Comparison of ENCODE assay signal across 12 cellular contexts in the genomic region with DNA sequence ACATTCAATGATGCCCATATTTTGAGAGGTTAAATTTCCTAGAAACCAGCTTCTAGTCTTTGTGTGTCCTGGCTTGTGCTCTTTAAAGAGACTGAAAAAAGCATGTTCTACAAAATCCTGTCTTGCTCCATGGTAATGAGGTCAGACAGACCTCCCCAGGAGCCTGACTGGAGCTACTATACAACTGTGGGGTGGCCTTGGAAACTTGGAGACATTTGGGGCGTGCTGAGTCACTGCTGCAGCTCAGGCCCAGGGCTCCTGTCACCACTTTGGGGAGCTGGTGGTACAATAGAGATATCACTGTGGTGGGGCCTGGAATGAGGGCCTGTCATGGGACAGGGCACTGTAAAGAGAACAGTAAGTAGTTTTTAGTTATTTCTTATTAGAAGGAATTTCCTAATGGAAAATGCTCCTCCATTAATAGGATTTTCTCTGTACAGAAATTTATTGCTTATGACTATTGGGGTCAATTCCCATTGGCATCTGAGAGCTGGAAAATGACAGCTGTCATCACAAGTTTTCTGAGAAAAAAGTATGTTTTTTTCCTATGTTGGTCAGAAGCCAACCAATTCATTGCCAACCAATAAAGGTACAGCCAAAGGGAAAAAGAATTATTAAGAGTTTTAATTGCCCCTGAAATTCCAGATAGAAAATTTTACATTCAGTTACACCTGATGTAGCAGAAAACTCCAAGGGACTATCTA.
A peak's percentile ranks its signal among the peaks of the same experiment; 100 is the strongest.
DNase-seq lines count a peak whose midpoint lies in the region; ATAC-seq, FAIRE-seq and TF ChIP-seq lines count a peak whose summit lies in the region.
"Had no signal": no experiment of that assay in that cellular context is flagged by ENCODE, and none has a peak within 500 bp of the region (broad histone marks: within the 10 kb centered on the region; RNA-seq: fewer than 3 reads in every experiment).

No MANE protein-coding gene starts in this region.

- no peaks in the 10 kb centered on the region for H3K9me1 ChIP-seq in endothelial cell of umbilical vein (replicated peaks; ENCODE audit: control insufficient read depth, extremely low read depth, insufficient read depth, low read length)

- H2AFZ ChIP-seq in endothelial cell of umbilical vein (ENCODE audit: low read depth, low read length), result no peak overlapping the region

- H3K4me1 ChIP-seq in A549 (peaks cover 76% of the 10 kb centered on the region), endothelial cell of umbilical vein (ENCODE audit: control insufficient read depth, extremely low read depth, insufficient read depth, low read length) (peaks cover 27% of the 10 kb centered on the region)

- TF ChIP-seq RAD21 in A549 (conservative IDR thresholded peaks at IDR 0.05 in 1 of 2, IDR thresholded peaks at IDR 0.05 in 1 of 2), result 0 out of 5 replicates have a peak, but pooled peaks have one; percentile 6 to 10

- no peak for TF ChIP-seq EP300 in A549 (IDR thresholded peaks at IDR 0.05)

- H3K36me3 Mint-ChIP-seq in mesothelial cell of epicardium, result no peaks in the 10 kb centered on the region
- no peaks in the 10 kb centered on the region for H3K36me3 Mint-ChIP-seq in nephron progenitor cell (ENCODE audit: low read depth)
- H3K36me3 Mint-ChIP-seq: memory B cell had no signal

- H3K27ac ChIP-seq in A549, result peak overlapping the region; percentile 85 to 98
- peak overlapping the region; percentile 60 for H3K27ac ChIP-seq in endothelial cell of umbilical vein (ENCODE audit: insufficient read depth, low read depth, low read length)
- H3K27ac ChIP-seq: SK-N-MC had no signal

- no peaks in the 10 kb centered on the region for H3K27me3 Mint-ChIP-seq in mesothelial cell of epicardium (ENCODE audit: low read depth)
- peaks cover 3% of the 10 kb centered on the region for H3K27me3 Mint-ChIP-seq in nephron progenitor cell (ENCODE audit: low read depth, poor library complexity)

- H3K9me3 Mint-ChIP-seq in mesothelial cell of epicardium (no peaks in the 10 kb centered on the region), nephron progenitor cell (peaks cover 7% of the 10 kb centered on the region)
- H3K9me3 Mint-ChIP-seq: memory B cell had no signal

- peak in 1 of 2 experiments; percentile 51 for DNase-seq in A549 (ENCODE audit: low read depth in 1 of 2, low spot score in 1 of 2)
- DNase-seq in MG63, result peak; percentile 11
- DNase-seq in endothelial cell of umbilical vein (ENCODE audit: low read depth, low spot score), result peak; percentile 43
- DNase-seq in mesothelial cell of epicardium (ENCODE audit: low spot score in 2 of 2, unreplicated experiment in 2 of 2), result no peak
- no peak for DNase-seq in NCI-H1105 treated with DMSO at 0.1 percent for 48 hours (lab: John Stamatoyannopoulos, UW)
- no peak for DNase-seq in retina
- no peak for DNase-seq in nephron progenitor cell
- DNase-seq in SKM-1 (lab: John Stamatoyannopoulos, UW; ENCODE audit: unreplicated experiment), result no peak
- DNase-seq: stimulated activated CD4-positive, alpha-beta T cell treated with anti-CD3 and anti-CD28 coated beads, Interleukin-1b, Interleukin-23, amount 100 ng/mL, for 48 hours had no signal

- TF ChIP-seq CTCF in A549 (IDR thresholded peaks at IDR 0.05) (no peak), endothelial cell of umbilical vein (IDR thresholded peaks at IDR 0.05; ENCODE audit: extremely low read depth in 1 of 2, insufficient read depth in 1 of 2, low read depth in 1 of 2, low read length in 2 of 2) (no peak), mesothelial cell of epicardium (IDR thresholded peaks at IDR 0.05; ENCODE audit: unreplicated experiment) (no peak), nephron progenitor cell (IDR thresholded peaks at IDR 0.05) (no peak)

- no TSS peak for BruUV-seq in endothelial cell of umbilical vein (replicated peaks; lab: Mats Ljungman, UMichigan)

- H3K4me1 Mint-ChIP-seq in mesothelial cell of epicardium, result peaks cover 71% of the 10 kb centered on the region
- peaks cover 48% of the 10 kb centered on the region for H3K4me1 Mint-ChIP-seq in nephron progenitor cell
- H3K4me1 Mint-ChIP-seq: memory B cell had no signal

- H3K27ac Mint-ChIP-seq in mesothelial cell of epicardium (peak overlapping the region; percentile 87), nephron progenitor cell (no peak overlapping the region)
- H3K27ac Mint-ChIP-seq: memory B cell had no signal

- no peak overlapping the region for H3K4me3 Mint-ChIP-seq in mesothelial cell of epicardium
- no peak overlapping the region for H3K4me3 Mint-ChIP-seq in nephron progenitor cell
- H3K4me3 Mint-ChIP-seq: memory B cell had no signal

- FAIRE-seq in A549 (lab: Jason Lieb, UNC), result no peak
- no peak for FAIRE-seq in endothelial cell of umbilical vein (lab: Jason Lieb, UNC)
- FAIRE-seq: GM12891 had no signal

- CTCF ChIA-PET in A549 (lab: Yijun Ruan, JAX), result interaction anchor here (0.5 to 3.0 kb wide), 5 partner anchors 9 to 175 kb away, joined by 3 to 18 read pairs (median 7); no protein-coding TSS in a partner anchor
- CTCF ChIA-PET in endothelial cell of umbilical vein (lab: Charles Lee), result interaction anchor here (0.7 to 2.1 kb wide), 4 partner anchors 11 to 175 kb away, joined by 3 to 12 read pairs (median 8); no protein-coding TSS in a partner anchor

- no peak overlapping the region for H3K9ac ChIP-seq in endothelial cell of umbilical vein (replicated peaks; ENCODE audit: extremely low read depth, insufficient read depth, low read length)

- TF ChIP-seq POLR2A in A549 (IDR thresholded peaks at IDR 0.05; ENCODE audit: low read length), result no peak
- TF ChIP-seq POLR2A in endothelial cell of umbilical vein (IDR thresholded peaks at IDR 0.05; ENCODE audit: low read depth, low read length), result no peak

- POLR2A ChIA-PET in A549 (lab: Yijun Ruan, JAX), result interaction anchor here (1.1 to 1.5 kb wide), 2 partner anchors 210 to 637 kb away, joined by 3 to 7 read pairs; a partner anchor contains a TSS
- POLR2A ChIA-PET in endothelial cell of umbilical vein (lab: Charles Lee), result no interaction called here

- dilution Hi-C loops in endothelial cell of umbilical vein (cut with MboI; ENCODE audit: extremely low pct_ligation_motif_present, low sequenced_read_pairs), result no loop called here

- H3K4me3 ChIP-seq in A549 (no peak overlapping the region), MG63 (no peak overlapping the region), endothelial cell of umbilical vein (replicated peaks in 1 of 3; ENCODE audit: insufficient read depth in 1 of 3, low read depth in 1 of 3, low read length in 3 of 3) (no peak overlapping the region)
- H3K4me3 ChIP-seq: SK-N-MC had no signal

- H3K79me2 ChIP-seq in endothelial cell of umbilical vein (ENCODE audit: control insufficient read depth, insufficient read depth, low read length), result no peaks in the 10 kb centered on the region

- no peaks in the 10 kb centered on the region for H4K20me1 ChIP-seq in endothelial cell of umbilical vein (replicated peaks; ENCODE audit: control insufficient read depth, extremely low read depth, insufficient read depth, low read length)

- H3K4me2 ChIP-seq in A549 (peak overlapping the region; percentile 62), endothelial cell of umbilical vein (ENCODE audit: insufficient read depth, low read length) (no peak overlapping the region)

- no peaks in the 10 kb centered on the region for H3K36me3 ChIP-seq in MG63
- H3K36me3 ChIP-seq in endothelial cell of umbilical vein (ENCODE audit: control insufficient read depth in 2 of 2, extremely low read depth in 1 of 2, insufficient read depth in 2 of 2, low read length in 2 of 2), result no peaks in the 10 kb centered on the region

- H3K9me3 ChIP-seq in A549 (no peaks in the 10 kb centered on the region), MG63 (no peaks in the 10 kb centered on the region), endothelial cell of umbilical vein (replicated peaks; ENCODE audit: control insufficient read depth, insufficient read depth, low read length) (no peaks in the 10 kb centered on the region)

- WGBS in A549 (ENCODE audit: missing lambda C conversion rate), result 42% methylated on average over 1 of the region's 1 CpG

- intact Hi-C loops in endothelial cell of umbilical vein (cut with micrococcal nuclease), result loop anchor here (1.0 kb wide), 1 partner anchor 29 kb away; no protein-coding TSS in a partner anchor

- no peaks in the 10 kb centered on the region for H3K27me3 ChIP-seq in MG63
- H3K27me3 ChIP-seq in endothelial cell of umbilical vein (ENCODE audit: control insufficient read depth in 2 of 2, insufficient read depth in 2 of 2, low read length in 2 of 2), result no peaks in the 10 kb centered on the region

- ATAC-seq in A549, result peak; percentile 45 to 54

TF ChIP-seq in A549, 52 proteins besides CTCF, POLR2A, EP300 and RAD21 (continues in another document):
- TF ChIP-seq CHD4 (IDR thresholded peaks at IDR 0.05; ENCODE audit: borderline replicate concordance) (no peak), ZNF302 (CRISPR knock-in tag; IDR thresholded peaks at IDR 0.05) (no peak), MYC (IDR thresholded peaks at IDR 0.05; ENCODE audit: borderline replicate concordance, low read length) (no peak), FOSB (CRISPR knock-in tag; IDR thresholded peaks at IDR 0.05) (no peak)
- TF ChIP-seq, protein P1, sequence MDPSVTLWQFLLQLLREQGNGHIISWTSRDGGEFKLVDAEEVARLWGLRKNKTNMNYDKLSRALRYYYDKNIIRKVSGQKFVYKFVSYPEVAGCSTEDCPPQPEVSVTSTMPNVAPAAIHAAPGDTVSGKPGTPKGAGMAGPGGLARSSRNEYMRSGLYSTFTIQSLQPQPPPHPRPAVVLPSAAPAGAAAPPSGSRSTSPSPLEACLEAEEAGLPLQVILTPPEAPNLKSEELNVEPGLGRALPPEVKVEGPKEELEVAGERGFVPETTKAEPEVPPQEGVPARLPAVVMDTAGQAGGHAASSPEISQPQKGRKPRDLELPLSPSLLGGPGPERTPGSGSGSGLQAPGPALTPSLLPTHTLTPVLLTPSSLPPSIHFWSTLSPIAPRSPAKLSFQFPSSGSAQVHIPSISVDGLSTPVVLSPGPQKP (IDR thresholded peaks at IDR 0.05; ENCODE audit: low read depth, low read length), result no peak

TF ChIP-seq in endothelial cell of umbilical vein, 7 proteins besides CTCF, POLR2A, EP300 and RAD21:
- no peak for TF ChIP-seq EZH2 (IDR thresholded peaks at IDR 0.05; ENCODE audit: borderline replicate concordance, low read depth, low read length, severe bottlenecking)
- TF ChIP-seq POLR2AphosphoS5 (IDR thresholded peaks at IDR 0.05; ENCODE audit: insufficient read depth, low read depth, low read length), result no peak
- no peak for TF ChIP-seq FOS (IDR thresholded peaks at IDR 0.05; ENCODE audit: borderline replicate concordance, insufficient read depth, low read length)
- no peak for TF ChIP-seq MYC (IDR thresholded peaks at IDR 0.05; ENCODE audit: low read depth, low read length)
- TF ChIP-seq GATA2 (IDR thresholded peaks at IDR 0.05; ENCODE audit: insufficient read depth, insufficient read length, low read depth, low read length), result no peak
- no peak for TF ChIP-seq JUN (IDR thresholded peaks at IDR 0.05; ENCODE audit: borderline replicate concordance, insufficient read depth, insufficient read length, low read depth)
- TF ChIP-seq, protein P2, sequence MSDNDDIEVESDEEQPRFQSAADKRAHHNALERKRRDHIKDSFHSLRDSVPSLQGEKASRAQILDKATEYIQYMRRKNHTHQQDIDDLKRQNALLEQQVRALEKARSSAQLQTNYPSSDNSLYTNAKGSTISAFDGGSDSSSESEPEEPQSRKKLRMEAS (IDR thresholded peaks at IDR 0.05; ENCODE audit: insufficient read depth, insufficient read length), result no peak

Comparison
In these comparisons a context has a peak if more than half of its experiments do, and no peak if none do; other contexts are left out.
1. DNase-seq: peak in MG63 (single experiment) and endothelial cell of umbilical vein (single experiment); none in mesothelial cell of epicardium (0 of 2), NCI-H1105 treated with DMSO at 0.1 percent for 48 hours (single experiment), retina (single experiment), nephron progenitor cell (single experiment) and SKM-1 (single experiment).